8 cellular contexts compared by ENCODE assay signal in genomic region chr11:82902086-82902485, GRCh38. TPM values are rescaled to one million over a fixed set of nuclear protein-coding genes. Genes with fewer than 3 reads are reported as not detected.
DNase-seq lines count a peak whose midpoint lies in the region; ATAC-seq and TF ChIP-seq lines count a peak whose summit lies in the region.

No MANE protein-coding gene starts in this region.

- peaks cover 44% of the 10 kb centered on the region for H3K4me1 Mint-ChIP-seq in CD14-positive monocyte
- peaks cover 30 to 46% of the 10 kb centered on the region in 2 donors for H3K4me1 Mint-ChIP-seq in natural killer cell treated with Interleukin-12 subunit alpha and Interleukin-12 subunit beta and Interleukin-15 and Interleukin-18, amount 100 ng/mL, for 72 hours (ENCODE audit: low read depth in 2 of 2)

- peaks cover 0 to 1% (median 0%) of the 10 kb centered on the region in 7 donors for H3K9me3 Mint-ChIP-seq in CD14-positive monocyte
- no peaks in the 10 kb centered on the region for H3K9me3 Mint-ChIP-seq in natural killer cell treated with Interleukin-12 subunit alpha and Interleukin-12 subunit beta and Interleukin-15 and Interleukin-18, amount 100 ng/mL, for 72 hours

- peak overlapping the region; percentile 99 to 100 for H3K4me3 Mint-ChIP-seq in CD14-positive monocyte
- H3K4me3 Mint-ChIP-seq in natural killer cell treated with Interleukin-12 subunit alpha and Interleukin-12 subunit beta and Interleukin-15 and Interleukin-18, amount 100 ng/mL, for 72 hours = peak overlapping the region; percentile 98

- no peaks in the 10 kb centered on the region for H3K9me3 ChIP-seq in KOPT-K1 (ENCODE audit: insufficient read depth, low read length, poor library complexity, severe bottlenecking)

- no peaks in the 10 kb centered on the region for H3K36me3 ChIP-seq in KOPT-K1 (ENCODE audit: insufficient read depth, low read length)

- intact Hi-C loops in CD14-positive monocyte (cut with micrococcal nuclease) = loop anchor here (5.0 to 10.0 kb wide), 4 partner anchors 35 to 385 kb away; partner anchors contain the start of genes CCDC90B (in 2 of the 2), PCF11 (in 1 of the 2) and RAB30 (in 1 of the 2)

- no peak for TF ChIP-seq CTCF in CD14-positive monocyte (IDR thresholded peaks at IDR 0.05)

- H3K27ac ChIP-seq in KOPT-K1 (ENCODE audit: low read depth, low read length, poor library complexity, severe bottlenecking) = peak overlapping the region; percentile 66

- H3K27me3 Mint-ChIP-seq in CD14-positive monocyte (ENCODE audit: low read depth in 3 of 3) = peaks cover 0 to 2% (median 0%) of the 10 kb centered on the region in 3 donors
- H3K27me3 Mint-ChIP-seq in natural killer cell treated with Interleukin-12 subunit alpha and Interleukin-12 subunit beta and Interleukin-15 and Interleukin-18, amount 100 ng/mL, for 72 hours = no peaks in the 10 kb centered on the region

- H3K36me3 Mint-ChIP-seq in CD14-positive monocyte = peaks cover 24 to 34% of the 10 kb centered on the region in 2 donors
- H3K36me3 Mint-ChIP-seq in natural killer cell treated with Interleukin-12 subunit alpha and Interleukin-12 subunit beta and Interleukin-15 and Interleukin-18, amount 100 ng/mL, for 72 hours = no peaks in the 10 kb centered on the region

- H3K27ac Mint-ChIP-seq in CD14-positive monocyte = peak overlapping the region in 6 of 7 donors; percentile 100
- H3K27ac Mint-ChIP-seq in natural killer cell treated with Interleukin-12 subunit alpha and Interleukin-12 subunit beta and Interleukin-15 and Interleukin-18, amount 100 ng/mL, for 72 hours = peak overlapping the region in 1 of 2 donors; percentile 84

- DNase-seq in CD14-positive monocyte (ENCODE audit: low spot score) = no peak
- DNase-seq in central memory CD4-positive, alpha-beta T cell = peak; percentile 10
- no peak for DNase-seq in natural killer cell treated with Interleukin-12 subunit alpha and Interleukin-12 subunit beta and Interleukin-15 and Interleukin-18, amount 100 ng/mL, for 72 hours (ENCODE audit: low spot score)
- DNase-seq in mesenteric fat pad (ENCODE audit: low spot score) = no peak
- DNase-seq in epidermal melanocyte (ENCODE audit: insufficient read length, low spot score) = no peak
- no peak for DNase-seq in NCI-H2196 treated with DMSO at 0.1 percent for 48 hours (lab: John Stamatoyannopoulos, UW; ENCODE audit: unreplicated experiment)

- no peak for ATAC-seq in natural killer cell treated with Interleukin-12 subunit alpha and Interleukin-12 subunit beta and Interleukin-15 and Interleukin-18, amount 100 ng/mL, for 72 hours
- ATAC-seq in GM21786 (IDR thresholded peaks at IDR 0.05; ENCODE audit: unreplicated experiment) = no peak

RNA-seq across cellular contexts. Expression of gene DDIAS, which starts 0.6 kb away (rescaled TPM):
- 10 to 100 TPM; 13.5 to 14.1 TPM for polyA plus RNA-seq in CD14-positive monocyte
- total RNA-seq in natural killer cell treated with Interleukin-12 subunit alpha and Interleukin-12 subunit beta and Interleukin-15 and Interleukin-18, amount 100 ng/mL, for 72 hours = 10 to 100 TPM; 11.3 to 29.1 TPM
- total RNA-seq in mesenteric fat pad = 1.7 TPM

RNA-seq across cellular contexts. Expression of gene PRCP, which starts 1.9 kb away (rescaled TPM):
- polyA plus RNA-seq in CD14-positive monocyte = 100 to 1,000 TPM; 186 to 228 TPM
- total RNA-seq in natural killer cell treated with Interleukin-12 subunit alpha and Interleukin-12 subunit beta and Interleukin-15 and Interleukin-18, amount 100 ng/mL, for 72 hours = 10 to 100 TPM; 16.9 to 21.1 TPM
- 71.4 TPM for total RNA-seq in mesenteric fat pad
